12 cellular contexts compared by ENCODE assay signal in the genomic region with DNA sequence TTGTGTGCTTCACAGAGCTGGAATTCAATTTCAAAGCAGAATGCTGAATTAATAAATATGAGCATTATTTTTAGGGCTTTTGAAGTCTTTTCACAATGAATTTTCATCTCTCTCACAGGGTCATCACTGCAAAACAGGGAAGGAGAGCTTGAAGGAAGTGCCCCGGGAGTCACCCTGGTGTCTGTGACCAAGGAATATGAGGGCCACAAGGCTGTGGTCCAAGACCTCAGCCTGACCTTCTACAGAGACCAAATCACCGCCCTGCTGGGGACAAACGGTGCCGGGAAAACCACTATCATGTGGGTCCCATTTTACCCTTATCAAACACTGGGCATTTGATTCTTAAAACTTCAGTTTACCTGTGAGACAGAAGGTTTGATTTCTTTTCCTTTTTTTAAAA.
"Had no signal": no experiment of that assay in that cellular context is flagged by ENCODE, and none has a peak within 500 bp of the region (broad histone marks: within the 10 kb centered on the region; RNA-seq: fewer than 3 reads in every experiment).

No MANE protein-coding gene starts in this region.

- H3K27ac Mint-ChIP-seq: naive thymus-derived CD8-positive, alpha-beta T cell had no signal

- H3K4me3 Mint-ChIP-seq: naive thymus-derived CD8-positive, alpha-beta T cell had no signal

- H3K36me3 Mint-ChIP-seq: naive thymus-derived CD8-positive, alpha-beta T cell had no signal

- H3K4me3 ChIP-seq: sigmoid colon, skin epidermis had no signal

- H3K4me1 ChIP-seq: sigmoid colon had no signal

- H3K36me3 ChIP-seq: sigmoid colon had no signal

- H3K27me3 ChIP-seq: foreskin keratinocyte, sigmoid colon had no signal

- DNase-seq: dermis blood vessel endothelial cell; mammary epithelial cell; naive thymus-derived CD8-positive, alpha-beta T cell; posterior cingulate gyrus; sigmoid colon; stimulated activated CD4-positive, alpha-beta T cell treated with anti-CD3 and anti-CD28 coated beads, Interleukin-12 subunit alpha, Interleukin-12 subunit beta, amount 100 ng/mL, for 4 hours; stimulated activated naive CD4-positive, alpha-beta T cell treated with Interleukin-2 at 50 U/mL for 16 hours; trophoblast cell had no signal

- ATAC-seq: foreskin keratinocyte; naive thymus-derived CD8-positive, alpha-beta T cell had no signal

- H3K27ac ChIP-seq: sigmoid colon had no signal

- FAIRE-seq: colon, urothelium cell line had no signal

- H3K9me3 ChIP-seq: sigmoid colon had no signal
